In genomic region chr14:96660667-96661066, GRCh38 we compare ENCODE assay signal across 16 cellular contexts.
DNase-seq lines count a peak whose midpoint lies in the region; ATAC-seq, FAIRE-seq and TF ChIP-seq lines count a peak whose summit lies in the region.
"Had no signal": no experiment of that assay in that cellular context is flagged by ENCODE, and none has a peak within 500 bp of the region (broad histone marks: within the 10 kb centered on the region; RNA-seq: fewer than 3 reads in every experiment).

No MANE protein-coding gene starts in this region.

- H3K4me1 ChIP-seq in OCI-LY3 (ENCODE audit: low read length) (peaks cover 28% of the 10 kb centered on the region), esophagus muscularis mucosa (peaks cover 0 to 21% (median 19%) of the 10 kb centered on the region in 4 donors), HepG2 (ENCODE audit: insufficient read depth, low read length) (no peaks in the 10 kb centered on the region), foreskin keratinocyte (no peaks in the 10 kb centered on the region)

- H3K9ac ChIP-seq in OCI-LY3 (ENCODE audit: low read length) (no peak overlapping the region), HepG2 (ENCODE audit: insufficient read depth, low read depth, low read length) (no peak overlapping the region)

- H3K4me3 ChIP-seq in OCI-LY3 (ENCODE audit: low read length) = no peak overlapping the region
- H3K4me3 ChIP-seq in esophagus muscularis mucosa = no peak overlapping the region
- no peak overlapping the region for H3K4me3 ChIP-seq in HepG2 (replicated peaks in 1 of 3; ENCODE audit: insufficient read depth in 1 of 3, low read depth in 2 of 3, low read length in 3 of 3)

- DNase-seq in ELF-1 (ENCODE audit: low read depth, low spot score) = peak; percentile 86
- peak; percentile 75 for DNase-seq in esophagus muscularis mucosa (ENCODE audit: extremely low spot score)
- no peak for DNase-seq in activated T-cell treated with anti-CD3 and anti-CD28 coated beads, Interleukin-2, amount 50 U/mL, for 4 hours
- DNase-seq in HepG2 (ENCODE audit: low spot score) = no peak
- DNase-seq in foreskin keratinocyte = no peak
- DNase-seq in anterior cingulate cortex (lab: John Stamatoyannopoulos, UW) = no peak
- DNase-seq: KG1, NCI-H1092, NCI-H187, NCI-H345, NCI-H526 had no signal

- no peak for FAIRE-seq in HepG2 (lab: Jason Lieb, UNC)

- H3K27ac ChIP-seq in 22Rv1 (peak overlapping the region; percentile 66), OCI-LY3 (ENCODE audit: low read length) (no peak overlapping the region), esophagus muscularis mucosa (replicated peaks in 1 of 4) (no peak overlapping the region), HepG2 (ENCODE audit: extremely low read length, insufficient read depth, low read length) (no peak overlapping the region), foreskin keratinocyte (no peak overlapping the region)

- TF ChIP-seq CTCF in 22Rv1 (IDR thresholded peaks at IDR 0.05) (no peak), OCI-LY3 (IDR thresholded peaks at IDR 0.05; ENCODE audit: low read depth, low read length) (no peak), esophagus muscularis mucosa (IDR thresholded peaks at IDR 0.05) (no peak), HepG2 (CRISPR knock-in tag; IDR thresholded peaks at IDR 0.05) (no peak), foreskin keratinocyte (conservative IDR thresholded peaks at IDR 0.05) (no peak)

- CTCF ChIA-PET in HepG2 (lab: Yijun Ruan, JAX; ENCODE audit: low intra/inter-chr PET ratio, low total read pairs) = no interaction called here

- no peak for ATAC-seq in activated T-cell treated with anti-CD3 and anti-CD28 coated beads, Interleukin-2, amount 50 U/mL, for 4 hours
- ATAC-seq in HepG2 (no peak), foreskin keratinocyte (no peak)
- ATAC-seq: HCT116, Panc1 had no signal

- TF ChIP-seq EP300 in esophagus muscularis mucosa (IDR thresholded peaks at IDR 0.05) (no peak), HepG2 (IDR thresholded peaks at IDR 0.05; ENCODE audit: low read depth in 2 of 2, low read length in 2 of 2) (no peak), HepG2 (CRISPR knock-in tag; IDR thresholded peaks at IDR 0.05; ENCODE audit: borderline replicate concordance) (no peak)

- peaks cover 2% of the 10 kb centered on the region for H3K36me3 Mint-ChIP-seq in activated T-cell treated with anti-CD3 and anti-CD28 coated beads, Interleukin-2, amount 50 U/mL, for 4 hours (ENCODE audit: insufficient read depth)
- H3K36me3 Mint-ChIP-seq: CD14-positive monocyte had no signal

- H3K27me3 Mint-ChIP-seq in activated T-cell treated with anti-CD3 and anti-CD28 coated beads, Interleukin-2, amount 50 U/mL, for 4 hours (ENCODE audit: low read depth) = peaks cover 36% of the 10 kb centered on the region

- H4K20me1 ChIP-seq in OCI-LY3 (ENCODE audit: insufficient read depth, low read length) (no peaks in the 10 kb centered on the region), HepG2 (ENCODE audit: insufficient read depth, low read length) (no peaks in the 10 kb centered on the region)

- H3K27me3 ChIP-seq in OCI-LY3 (ENCODE audit: low read depth, low read length) = no peaks in the 10 kb centered on the region
- no peaks in the 10 kb centered on the region for H3K27me3 ChIP-seq in esophagus muscularis mucosa
- no peaks in the 10 kb centered on the region; a peak in 2 of 5 replicates for H3K27me3 ChIP-seq in HepG2 (ENCODE audit: control insufficient read depth in 1 of 2, insufficient read depth in 2 of 2, low read length in 2 of 2)
- peaks cover 58% of the 10 kb centered on the region for H3K27me3 ChIP-seq in foreskin keratinocyte

- whole genome bisulfite sequencing in esophagus muscularis mucosa = 69% methylated on average over 4 of the region's 4 CpGs
- 9% methylated on average over 4 of the region's 4 CpGs for WGBS in HepG2 (ENCODE audit: low lambda C conversion rate)

- H3K9me3 Mint-ChIP-seq in activated T-cell treated with anti-CD3 and anti-CD28 coated beads, Interleukin-2, amount 50 U/mL, for 4 hours = peaks cover 18% of the 10 kb centered on the region

- 0 out of 2 replicates have a peak, but pooled peaks cover 8% of the 10 kb centered on the region for H3K9me3 ChIP-seq in OCI-LY3 (ENCODE audit: insufficient read depth, low read length)
- peaks cover 0 to 17% (median 4%) of the 10 kb centered on the region in 4 donors for H3K9me3 ChIP-seq in esophagus muscularis mucosa
- H3K9me3 ChIP-seq in HepG2 (ENCODE audit: low read length) = no peaks in the 10 kb centered on the region

- H3K79me2 ChIP-seq in OCI-LY3 (ENCODE audit: low read length) (no peaks in the 10 kb centered on the region), HepG2 (ENCODE audit: insufficient read depth, low read length) (no peaks in the 10 kb centered on the region)

- in situ Hi-C loops in HepG2 (cut with HindIII; ENCODE audit: extremely low pct_ligation_motif_present, low pct_unique_long_range_greater_than_20kb) = no loop called here

- H3K4me2 ChIP-seq in OCI-LY3 (ENCODE audit: low read length) = peak overlapping the region; percentile 66
- no peak overlapping the region for H3K4me2 ChIP-seq in HepG2 (ENCODE audit: low read depth, low read length)

- no peaks in the 10 kb centered on the region for H3K4me1 Mint-ChIP-seq in activated T-cell treated with anti-CD3 and anti-CD28 coated beads, Interleukin-2, amount 50 U/mL, for 4 hours (ENCODE audit: low read depth)
- H3K4me1 Mint-ChIP-seq: CD14-positive monocyte had no signal

- H2AFZ ChIP-seq in OCI-LY3 (ENCODE audit: low read depth, low read length) = peak overlapping the region; percentile 38; the same call in 1 of the 2 replicates
- no peak overlapping the region for H2AFZ ChIP-seq in HepG2 (ENCODE audit: low read length)

- H3K36me3 ChIP-seq in OCI-LY3 (replicated peaks; ENCODE audit: low read depth, low read length) (peaks cover 3% of the 10 kb centered on the region), esophagus muscularis mucosa (no peaks in the 10 kb centered on the region), HepG2 (replicated peaks in 1 of 2; ENCODE audit: control insufficient read depth in 1 of 2, insufficient read depth in 2 of 2, low read length in 2 of 2) (no peaks in the 10 kb centered on the region)

- POLR2A ChIA-PET in HepG2 (lab: Yijun Ruan, JAX) = no interaction called here

- H3K4me3 Mint-ChIP-seq in activated T-cell treated with anti-CD3 and anti-CD28 coated beads, Interleukin-2, amount 50 U/mL, for 4 hours = no peak overlapping the region
- H3K4me3 Mint-ChIP-seq: CD14-positive monocyte had no signal

- intact Hi-C loops in esophagus muscularis mucosa (cut with DNase I) (no loop called here), HepG2 (cut with micrococcal nuclease; ENCODE audit: unreplicated experiment) (no loop called here)

- TF ChIP-seq RAD21 in HepG2 (CRISPR knock-in tag; IDR thresholded peaks at IDR 0.05) = no peak

- BruUV-seq in HepG2 (replicated peaks; lab: Mats Ljungman, UMichigan) = no TSS peak

- no peak for TF ChIP-seq POLR2A in esophagus muscularis mucosa (IDR thresholded peaks at IDR 0.05; ENCODE audit: low read depth)
- TF ChIP-seq POLR2A in HepG2 (IDR thresholded peaks at IDR 0.05; ENCODE audit: insufficient read depth in 1 of 2, low read depth in 2 of 2, low read length in 2 of 2) = no peak

TF ChIP-seq in HepG2, 621 proteins besides CTCF, POLR2A, EP300 and RAD21 (continues in another document):
- TF ChIP-seq ETV5 (CRISPR knock-in tag; IDR thresholded peaks at IDR 0.05; ENCODE audit: borderline replicate concordance) (no peak), ERF (CRISPR knock-in tag; IDR thresholded peaks at IDR 0.05) (no peak), RFX1 (IDR thresholded peaks at IDR 0.05) (no peak), TFDP2 (CRISPR knock-in tag; IDR thresholded peaks at IDR 0.05) (no peak), ZNF512 (CRISPR knock-in tag; IDR thresholded peaks at IDR 0.05) (no peak), MXD4 (CRISPR knock-in tag; IDR thresholded peaks at IDR 0.05) (no peak)

Comparison
In these comparisons a context has a peak if more than half of its experiments do, and no peak if none do; other contexts are left out.
1. DNase-seq: peak in ELF-1 (single experiment) and esophagus muscularis mucosa (single experiment); none in activated T-cell treated with anti-CD3 and anti-CD28 coated beads, Interleukin-2, amount 50 U/mL, for 4 hours (single experiment), HepG2 (single experiment), foreskin keratinocyte (0 of 2) and anterior cingulate cortex (0 of 58).